Comparison of ENCODE assay signal across 11 cellular contexts in genomic region chr17:74430385-74430705, GRCh38. TPM values are rescaled to one million over a fixed set of nuclear protein-coding genes. Genes with fewer than 3 reads are reported as not detected.
DNase-seq lines count a peak whose midpoint lies in the region; ATAC-seq, FAIRE-seq and TF ChIP-seq lines count a peak whose summit lies in the region.
"Had no signal": no experiment of that assay in that cellular context is flagged by ENCODE, and none has a peak within 500 bp of the region (broad histone marks: within the 10 kb centered on the region; RNA-seq: fewer than 3 reads in every experiment).

No MANE protein-coding gene starts in this region.

- TF ChIP-seq CTCF in chondrocyte (IDR thresholded peaks at IDR 0.05): no peak
- no peak for TF ChIP-seq CTCF in tibial nerve (IDR thresholded peaks at IDR 0.05)

- peak; percentile 5 to 22 for ATAC-seq in activated T-cell treated with anti-CD3 and anti-CD28 coated beads, Interleukin-2, amount 50 U/mL, for 4 hours

- TF ChIP-seq EP300 in tibial nerve (IDR thresholded peaks at IDR 0.05): no peak

- H3K4me1 Mint-ChIP-seq in activated T-cell treated with anti-CD3 and anti-CD28 coated beads, Interleukin-2, amount 50 U/mL, for 4 hours (ENCODE audit: low read depth): peaks cover 16% of the 10 kb centered on the region
- H3K4me1 Mint-ChIP-seq in chondrocyte (ENCODE audit: low read depth): peaks cover 55% of the 10 kb centered on the region

- H3K4me3 ChIP-seq in mucosa of rectum (ENCODE audit: low read length in 2 of 2) (peak overlapping the region; percentile 81 to 85), tibial nerve (peak overlapping the region; percentile 43 to 61 (median 50))

- H3K9me3 Mint-ChIP-seq in activated T-cell treated with anti-CD3 and anti-CD28 coated beads, Interleukin-2, amount 50 U/mL, for 4 hours: no peaks in the 10 kb centered on the region
- H3K9me3 Mint-ChIP-seq in chondrocyte (ENCODE audit: low read depth): no peaks in the 10 kb centered on the region

- peak overlapping the region; percentile 94 to 97 for H3K9ac ChIP-seq in mucosa of rectum (ENCODE audit: low read depth in 1 of 2, low read length in 2 of 2)

- peaks cover 60% of the 10 kb centered on the region for H3K27me3 Mint-ChIP-seq in activated T-cell treated with anti-CD3 and anti-CD28 coated beads, Interleukin-2, amount 50 U/mL, for 4 hours (ENCODE audit: low read depth)
- peaks cover 2% of the 10 kb centered on the region for H3K27me3 Mint-ChIP-seq in chondrocyte (ENCODE audit: low read depth)

- H3K27me3 ChIP-seq in mucosa of rectum (ENCODE audit: control insufficient read depth in 2 of 2, insufficient read depth in 2 of 2, low read length in 2 of 2) (no peaks in the 10 kb centered on the region), tibial nerve (peaks cover 0 to 45% of the 10 kb centered on the region in 2 donors)

- H3K36me3 ChIP-seq in mucosa of rectum (ENCODE audit: control insufficient read depth in 2 of 2, insufficient read depth in 2 of 2, low read length in 2 of 2): no peaks in the 10 kb centered on the region
- no peaks in the 10 kb centered on the region for H3K36me3 ChIP-seq in tibial nerve

- peak overlapping the region; percentile 21 for H3K4me3 Mint-ChIP-seq in activated T-cell treated with anti-CD3 and anti-CD28 coated beads, Interleukin-2, amount 50 U/mL, for 4 hours
- H3K4me3 Mint-ChIP-seq in chondrocyte (ENCODE audit: unreplicated experiment): peak overlapping the region; percentile 83
- H3K4me3 Mint-ChIP-seq: CD4-positive, CD25-positive, alpha-beta regulatory T cell had no signal

- H3K9me3 ChIP-seq in mucosa of rectum (ENCODE audit: control insufficient read depth in 2 of 2, low read length in 2 of 2) (no peaks in the 10 kb centered on the region), tibial nerve (no peaks in the 10 kb centered on the region)

- no peak for DNase-seq in activated T-cell treated with anti-CD3 and anti-CD28 coated beads, Interleukin-2, amount 50 U/mL, for 4 hours
- DNase-seq in activated T-cell treated with anti-CD3 and anti-CD28 coated beads, Interleukin-2, amount 50 U/mL, for 48 hours: no peak
- DNase-seq in chondrocyte (ENCODE audit: low spot score): no peak
- DNase-seq in tibial nerve (ENCODE audit: low spot score in 2 of 2): no peak
- DNase-seq in HK-2 (ENCODE audit: unreplicated experiment): no peak
- no peak for DNase-seq in COLO668 (lab: John Stamatoyannopoulos, UW; ENCODE audit: unreplicated experiment)
- DNase-seq in H54 (ENCODE audit: insufficient read length, low spot score): no peak
- DNase-seq: activated CD4-positive, alpha-beta T cell treated with anti-CD3 and anti-CD28 coated beads, Interleukin-2, amount 50 U/mL, for 1 hour; CD4-positive, CD25-positive, alpha-beta regulatory T cell; stimulated activated CD8-positive, alpha-beta memory T cell treated with anti-CD3 and anti-CD28 coated beads, Interleukin-4, amount 100 ng/mL, for 48 hours had no signal

- peak overlapping the region; percentile 99 for H3K27ac ChIP-seq in mucosa of rectum (ENCODE audit: low read depth in 2 of 2, low read length in 2 of 2)
- H3K27ac ChIP-seq in tibial nerve: peak overlapping the region; percentile 57 to 90 (median 88)

- WGBS in tibial nerve, 2 donors: 20 to 23% methylated on average over 13 of the region's 13 CpGs

- H3K4me1 ChIP-seq in mucosa of rectum (ENCODE audit: control insufficient read depth in 2 of 2, insufficient read depth in 2 of 2, low read length in 2 of 2) (peaks cover 35 to 49% of the 10 kb centered on the region in 2 donors), tibial nerve (peaks cover 0 to 43% (median 16%) of the 10 kb centered on the region in 4 donors)

- no peak for FAIRE-seq in H54 (lab: Jason Lieb, UNC)

- TF ChIP-seq POLR2A in tibial nerve (IDR thresholded peaks at IDR 0.05) (no peak), H54 (IDR thresholded peaks at IDR 0.05; ENCODE audit: low read depth, low read length) (no peak)

- no peaks in the 10 kb centered on the region for H3K36me3 Mint-ChIP-seq in activated T-cell treated with anti-CD3 and anti-CD28 coated beads, Interleukin-2, amount 50 U/mL, for 4 hours (ENCODE audit: insufficient read depth)
- no peaks in the 10 kb centered on the region for H3K36me3 Mint-ChIP-seq in chondrocyte (ENCODE audit: low read depth)
- H3K36me3 Mint-ChIP-seq: CD4-positive, CD25-positive, alpha-beta regulatory T cell had no signal

- peak overlapping the region; percentile 93 for H3K27ac Mint-ChIP-seq in chondrocyte (ENCODE audit: unreplicated experiment)

RNA-seq across cellular contexts. Expression of gene GPRC5C, which starts 1.5 kb away (rescaled TPM):
- under 1 TPM; 0.49 to 0.76 (median 0.63) TPM for total RNA-seq in activated T-cell treated with anti-CD3 and anti-CD28 coated beads, Interleukin-2, amount 50 U/mL, for 4 hours
- total RNA-seq in chondrocyte: 18.0 to 47.8 TPM (median 47.0 TPM) in 3 replicates
- 10 to 100 TPM; 41.6 to 96.4 (median 55.1) TPM for total RNA-seq in tibial nerve
- total RNA-seq: CD4-positive, CD25-positive, alpha-beta regulatory T cell had no signal

RNA-seq across cellular contexts. Expression of gene CD300A, which starts 36.1 kb away (rescaled TPM):
- 1 to 10 TPM; 1.3 to 2.6 (median 2.1) TPM for total RNA-seq in activated T-cell treated with anti-CD3 and anti-CD28 coated beads, Interleukin-2, amount 50 U/mL, for 4 hours
- total RNA-seq in chondrocyte (not detected in 3 replicates), tibial nerve (10 to 100 TPM in 2 of 4 donors, 1 to 10 TPM in 2; 6.8 to 12.6 (median 9.8) TPM)

Comparison
In these comparisons a context has a peak if more than half of its experiments do, and no peak if none do; other contexts are left out.
1. RNA of gene GPRC5C, which starts 1.5 kb away (total RNA-seq): 41.6 to 96.4 TPM in tibial nerve and 18.0 to 47.8 TPM in chondrocyte; 0.49 to 0.76 TPM in activated T-cell treated with anti-CD3 and anti-CD28 coated beads, Interleukin-2, amount 50 U/mL, for 4 hours; every median in the first group is over 10 times any median in the second.